In the genomic region with DNA sequence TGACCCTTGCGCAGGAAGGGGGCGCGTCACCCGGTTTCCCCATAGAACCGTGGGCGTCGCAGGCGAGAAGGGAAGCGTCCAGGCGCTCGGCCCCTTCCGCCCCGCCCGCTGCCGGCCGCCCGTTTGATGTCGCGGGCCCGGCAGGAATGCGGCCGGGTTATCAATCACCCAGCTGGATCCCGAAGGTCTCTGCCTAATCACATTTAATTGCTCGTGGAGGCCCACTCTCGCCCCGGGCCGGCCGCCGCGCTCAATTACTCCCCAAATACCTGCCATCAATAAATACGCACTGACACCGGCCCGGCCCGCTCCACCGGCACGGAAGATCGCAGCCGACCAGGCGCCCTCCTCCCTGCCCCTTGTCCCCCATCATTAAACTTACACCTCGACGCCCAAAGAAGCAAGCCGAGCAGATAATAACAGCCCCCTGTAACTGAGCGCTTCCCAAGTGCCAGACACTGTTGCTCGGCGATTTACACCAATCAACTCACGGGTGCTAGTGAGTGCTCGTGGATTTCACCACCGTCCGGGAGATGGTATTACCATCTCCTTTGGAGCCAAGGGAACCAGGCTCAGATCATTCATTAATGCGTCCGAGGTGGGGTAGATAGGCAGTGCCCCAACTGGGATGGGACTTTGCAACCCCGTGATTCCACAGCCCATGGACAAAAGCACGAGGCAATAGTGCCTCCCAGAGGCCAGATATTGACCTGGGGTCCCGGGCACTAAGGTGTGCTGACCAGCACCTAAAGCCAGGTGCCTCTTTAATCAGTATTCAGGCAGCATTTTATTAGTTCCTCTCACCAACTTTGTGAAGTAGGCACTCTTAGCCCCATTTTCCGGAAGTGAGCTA, we compare ENCODE assay signal across 9 cellular contexts. TPM values are rescaled to one million over a fixed set of nuclear protein-coding genes. Genes with fewer than 3 reads are reported as not detected.
DNase-seq lines count a peak whose midpoint lies in the region; ATAC-seq and TF ChIP-seq lines count a peak whose summit lies in the region.
"Had no signal": no experiment of that assay in that cellular context is flagged by ENCODE, and none has a peak within 500 bp of the region (broad histone marks: within the 10 kb centered on the region; RNA-seq: fewer than 3 reads in every experiment).

No MANE protein-coding gene starts in this region.

- no peak overlapping the region for H3K27ac Mint-ChIP-seq in CD8-positive, alpha-beta T cell

- in situ Hi-C loops in IMR-90 (cut with MboI; ENCODE audit: low sequenced_read_pairs) = loop anchor here (25.0 kb wide), 1 partner anchor 323 kb away; no protein-coding TSS in a partner anchor
- in situ Hi-C loops in T47D (cut with HindIII; ENCODE audit: low pct_unique_long_range_greater_than_20kb, low sequenced_read_pairs) = no loop called here

- peaks cover 6% of the 10 kb centered on the region for H3K4me1 ChIP-seq in IMR-90 (ENCODE audit: control insufficient read depth, insufficient read depth, low read length)
- H3K4me1 ChIP-seq in CD8-positive, alpha-beta T cell (ENCODE audit: insufficient read depth, low read length) = no peaks in the 10 kb centered on the region

- H4K91ac ChIP-seq in IMR-90 (ENCODE audit: insufficient read depth, low read depth, low read length) = peak overlapping the region; percentile 19; the same call in 1 of the 2 replicates

- no peak overlapping the region for H3K18ac ChIP-seq in IMR-90 (ENCODE audit: low read depth, low read length)

- peak overlapping the region; percentile 22 to 27; a peak in 3 of 4 replicates for H4K8ac ChIP-seq in IMR-90 (ENCODE audit: low read depth in 2 of 2, low read length in 2 of 2)

- H3K56ac ChIP-seq in IMR-90 (ENCODE audit: extremely low read depth, insufficient read depth, low read length) = no peak overlapping the region

- no peak overlapping the region for H3K9ac ChIP-seq in IMR-90 (ENCODE audit: low read depth, low read length)

- peak; percentile 39 for TF ChIP-seq CTCF in IMR-90 (conservative IDR thresholded peaks at IDR 0.05; ENCODE audit: low read depth, low read length)
- no peak for TF ChIP-seq CTCF in CD8-positive, alpha-beta T cell (IDR thresholded peaks at IDR 0.05)

- H2AK9ac ChIP-seq in IMR-90 (replicated peaks; ENCODE audit: low read depth, low read length, poor library complexity) = peak overlapping the region; percentile 51

- H3K14ac ChIP-seq in IMR-90 (replicated peaks; ENCODE audit: low read depth, low read length) = 0 out of 2 replicates have a peak overlapping the region, but pooled peaks have one; percentile 16

- ATAC-seq in IMR-90 (ENCODE audit: low read depth) (peak; percentile 51), GM19452 (IDR thresholded peaks at IDR 0.05; ENCODE audit: unreplicated experiment) (no peak)
- ATAC-seq in CD8-positive, alpha-beta T cell = no peak

- H3K9me1 ChIP-seq in IMR-90 (ENCODE audit: insufficient read depth, low read length) = no peaks in the 10 kb centered on the region; the same call in 1 of the 2 replicates

- H2BK5ac ChIP-seq in IMR-90 (ENCODE audit: low read depth, low read length, poor library complexity, severe bottlenecking) = peak overlapping the region; percentile 41

- peak overlapping the region; percentile 62 for H3K4me2 ChIP-seq in IMR-90 (ENCODE audit: low read depth, low read length)

- H3K4me3 Mint-ChIP-seq in CD8-positive, alpha-beta T cell = no peak overlapping the region

- 8% methylated on average over 18 of the region's 55 CpGs; no CpG with 5 or more reads in 1 of the 2 experiments for WGBS in IMR-90 (ENCODE audit: extremely low coverage in 2 of 2, insufficient read length in 1 of 2), 2 experiments

- H2BK15ac ChIP-seq in IMR-90 (ENCODE audit: low read depth, low read length) = peak overlapping the region; percentile 50; the same call in 2 of the 3 replicates

- H2BK20ac ChIP-seq in IMR-90 (ENCODE audit: low read depth, low read length) = peak overlapping the region; percentile 68

- BruUV-seq in IMR-90 (replicated peaks; lab: Mats Ljungman, UMichigan) = no TSS peak

- H4K5ac ChIP-seq in IMR-90 (ENCODE audit: low read depth, low read length) = no peak overlapping the region

- POLR2A ChIA-PET in IMR-90 (lab: Charles Lee; ENCODE audit: unreplicated experiment) = no interaction called here
- POLR2A ChIA-PET in CD8-positive, alpha-beta T cell (lab: Charles Lee) = no interaction called here

- peak overlapping the region; percentile 49; the same call in 1 of the 2 replicates for H2AK5ac ChIP-seq in IMR-90 (ENCODE audit: low read depth, low read length)

- no peak overlapping the region for H3K23ac ChIP-seq in IMR-90 (ENCODE audit: low read depth, low read length)

- H3K4me3 ChIP-seq in IMR-90 (ENCODE audit: insufficient read depth, low read depth, low read length) = peak overlapping the region; percentile 2; the same call in 1 of the 2 replicates
- H3K4me3 ChIP-seq in CD8-positive, alpha-beta T cell (ENCODE audit: low read depth, low read length) = no peak overlapping the region

- H4K20me1 ChIP-seq in IMR-90 (ENCODE audit: insufficient read depth, low read length) = no peaks in the 10 kb centered on the region

- H3K27ac ChIP-seq in IMR-90 (ENCODE audit: insufficient read depth, low read length) = peak overlapping the region; percentile 36
- no peak overlapping the region for H3K27ac ChIP-seq in CD8-positive, alpha-beta T cell (ENCODE audit: low read depth, low read length)

- H3K4ac ChIP-seq in IMR-90 (ENCODE audit: low read depth, low read length) = peak overlapping the region; percentile 29; the same call in 1 of the 2 replicates

- peak overlapping the region; percentile 21; the same call in 1 of the 2 replicates for H2BK120ac ChIP-seq in IMR-90 (ENCODE audit: low read depth, low read length)

- peaks cover 9% of the 10 kb centered on the region; the same call in 1 of the 2 replicates for H3K36me3 ChIP-seq in IMR-90 (ENCODE audit: control insufficient read depth, insufficient read depth, low read length)
- no peaks in the 10 kb centered on the region for H3K36me3 ChIP-seq in CD8-positive, alpha-beta T cell (ENCODE audit: insufficient read depth, low read length)

- CTCF ChIA-PET in IMR-90 (lab: Yijun Ruan, JAX) = interaction anchor here (0.8 to 1.9 kb wide), 5 partner anchors 16 to 422 kb away, joined by 3 to 8 read pairs (median 4); no protein-coding TSS in a partner anchor
- CTCF ChIA-PET in CD8-positive, alpha-beta T cell (lab: Charles Lee) = no interaction called here

- H3K4me1 Mint-ChIP-seq in CD8-positive, alpha-beta T cell (ENCODE audit: low read depth) = no peaks in the 10 kb centered on the region

- intact Hi-C loops in IMR-90 (cut with micrococcal nuclease) (loop anchor here (1.0 to 5.0 kb wide), 5 partner anchors 57 to 408 kb away; no protein-coding TSS in a partner anchor), posterior vena cava (cut with DNase I) (no loop called here)
- intact Hi-C loops in CD8-positive, alpha-beta T cell (cut with DNase I, micrococcal nuclease) = no loop called here

- peaks cover 27% of the 10 kb centered on the region for H3K27me3 ChIP-seq in IMR-90 (ENCODE audit: control insufficient read depth, insufficient read depth, low read length)
- H3K27me3 ChIP-seq in CD8-positive, alpha-beta T cell (ENCODE audit: insufficient read depth, low read length) = peaks cover 2% of the 10 kb centered on the region

- peak; percentile 61 for TF ChIP-seq RAD21 in IMR-90 (IDR thresholded peaks at IDR 0.05; ENCODE audit: low read length)

- H3K27me3 Mint-ChIP-seq in CD8-positive, alpha-beta T cell (ENCODE audit: low read depth) = peaks cover 57% of the 10 kb centered on the region

- H3K36me3 Mint-ChIP-seq in CD8-positive, alpha-beta T cell = no peaks in the 10 kb centered on the region

- H2AFZ ChIP-seq in IMR-90 (replicated peaks; ENCODE audit: low read length, poor library complexity) = peak overlapping the region; percentile 83

- H3K9me3 ChIP-seq in IMR-90 (ENCODE audit: control insufficient read depth, insufficient read depth, low read length) = peaks cover 9% of the 10 kb centered on the region; the same call in 1 of the 2 replicates
- no peaks in the 10 kb centered on the region for H3K9me3 ChIP-seq in CD8-positive, alpha-beta T cell (ENCODE audit: low read length)

- no peaks in the 10 kb centered on the region for H3K9me3 Mint-ChIP-seq in CD8-positive, alpha-beta T cell

- TF ChIP-seq POLR2A in IMR-90 (IDR thresholded peaks at IDR 0.05; ENCODE audit: low read depth, low read length) = no peak

- peak; percentile 53 for DNase-seq in AG08396 (ENCODE audit: low spot score)
- DNase-seq in IMR-90 = no peak
- peak; percentile 78 to 84 for DNase-seq in T47D (ENCODE audit: low read depth in 1 of 2, low spot score in 1 of 2)
- DNase-seq in medulla oblongata (ENCODE audit: extremely low spot score) = peak; percentile 72
- no peak for DNase-seq in CD8-positive, alpha-beta T cell
- no peak for DNase-seq in posterior vena cava (ENCODE audit: low spot score)
- no peak for DNase-seq in stimulated activated CD4-positive, alpha-beta T cell treated with anti-CD3 and anti-CD28 coated beads, Interleukin-2, amount 100 ng/mL, for 48 hours
- DNase-seq: activated CD4-positive, CD25-positive, alpha-beta regulatory T cell treated with anti-CD3 and anti-CD28 coated beads, Interleukin-2, amount 50 U/mL, for 72 hours had no signal

- dilution Hi-C loops in IMR-90 (cut with HindIII; ENCODE audit: low sequenced_read_pairs, unreplicated experiment) = no loop called here

- H3K79me1 ChIP-seq in IMR-90 (ENCODE audit: low read depth in 1 of 2, low read length in 2 of 2) = no peaks in the 10 kb centered on the region

TF ChIP-seq in IMR-90, 13 proteins besides CTCF, POLR2A, EP300 and RAD21:
- peak; percentile 34 for TF ChIP-seq SMC3 (IDR thresholded peaks at IDR 0.05; ENCODE audit: low read depth, low read length)
- TF ChIP-seq CEBPB (IDR thresholded peaks at IDR 0.05; ENCODE audit: low read depth, low read length) = no peak
- TF ChIP-seq MAZ (IDR thresholded peaks at IDR 0.05; ENCODE audit: borderline replicate concordance, low read depth, low read length) = no peak

RNA-seq across cellular contexts. Expression of a gene that starts 11.3 kb away (rescaled TPM):
- 1.9 and 2.2 TPM in 2 replicates for total RNA-seq in IMR-90 (2012; rRNA removed)
- 3.7 and 4.0 TPM in 2 replicates for polyA plus RNA-seq in IMR-90 (2012; rRNA removed)
- 2.1 and 4.0 TPM in 2 replicates for polyA plus RNA-seq in IMR-90 (2012; cell fraction: cytosol; rRNA removed)
- polyA plus RNA-seq in IMR-90 (2012; cell fraction: nucleus; rRNA removed; ENCODE audit: low replicate concordance) = 2.7 and 3.5 TPM in 2 replicates
- not detected for total RNA-seq in CD8-positive, alpha-beta T cell
- total RNA-seq in posterior vena cava = 1 to 10 TPM in 1 of 2 donors, under 1 TPM in 1; 0.88 to 1.1 TPM

Comparison
In these comparisons a context has a peak if more than half of its experiments do, and no peak if none do; other contexts are left out.
1. DNase-seq: peak in AG08396 (single experiment), T47D (2 of 2) and medulla oblongata (single experiment); none in IMR-90 (single experiment), CD8-positive, alpha-beta T cell (0 of 7), posterior vena cava (single experiment) and stimulated activated CD4-positive, alpha-beta T cell treated with anti-CD3 and anti-CD28 coated beads, Interleukin-2, amount 100 ng/mL, for 48 hours (0 of 2).